In the genomic region with DNA sequence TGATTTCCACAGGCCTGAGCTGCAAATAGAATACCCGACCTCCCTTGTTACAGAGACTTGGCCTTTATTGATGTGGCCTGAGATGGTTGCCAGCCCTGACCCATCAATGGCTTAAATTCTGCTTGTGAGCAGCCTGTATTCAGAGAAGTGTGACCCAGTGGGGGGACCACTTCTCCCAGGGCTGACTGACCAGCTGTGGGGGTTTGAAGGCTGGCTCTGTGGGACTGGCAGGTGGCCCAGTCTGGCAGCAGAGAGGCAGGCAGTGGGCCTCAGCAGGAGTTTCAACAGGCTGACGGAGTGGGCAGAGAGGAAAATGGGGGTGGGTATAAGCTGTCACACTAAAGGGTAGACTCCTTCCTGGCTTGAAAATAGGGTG, we compare ENCODE assay signal across 19 cellular contexts. TPM values are rescaled to one million over a fixed set of nuclear protein-coding genes. Genes with fewer than 3 reads are reported as not detected.
DNase-seq lines count a peak whose midpoint lies in the region; ATAC-seq and TF ChIP-seq lines count a peak whose summit lies in the region.
"Had no signal": no experiment of that assay in that cellular context is flagged by ENCODE, and none has a peak within 500 bp of the region (broad histone marks: within the 10 kb centered on the region; RNA-seq: fewer than 3 reads in every experiment).

No MANE protein-coding gene starts in this region.

- intact Hi-C loops in activated T-helper 2 cell treated with anti-CD3 and anti-CD28 coated beads, Interferon-gamma antibody, Interleukin-2, Interleukin-4, amounts not matched to agents 10 μg/mL and 5 μg/mL and 100 μg/mL, durations not matched to agents 14 hours and 24 hours and 36 hours (cut with micrococcal nuclease), result loop anchor here (10.0 kb wide), 2 partner anchors 360 to 870 kb away; a partner anchor contains a TSS
- intact Hi-C loops in colonic mucosa (cut with DNase I), result no loop called here

- no peaks in the 10 kb centered on the region for H3K27me3 Mint-ChIP-seq in T-helper 1 cell treated with Interleukin-12 subunit alpha and Interleukin-12 subunit beta and Interleukin-4 antibody, amounts not matched to agents 30 μg/mL and 1 μg/mL, for 36 hours (ENCODE audit: low read depth)
- no peaks in the 10 kb centered on the region for H3K27me3 Mint-ChIP-seq in activated T-helper 2 cell treated with anti-CD3 and anti-CD28 coated beads, Interferon-gamma antibody, Interleukin-2, Interleukin-4, amounts not matched to agents 10 μg/mL and 5 μg/mL and 100 μg/mL, durations not matched to agents 14 hours and 24 hours and 36 hours (ENCODE audit: low read depth)
- H3K27me3 Mint-ChIP-seq in stimulated activated memory B cell treated with anti-CD40 and anti-IgM and Interleukin-4, amounts not matched to agents 10 μg/mL and 1 μg/mL and 100 μg/mL, for 72 hours, result no peaks in the 10 kb centered on the region
- H3K27me3 Mint-ChIP-seq: activated naive CD8-positive, alpha-beta T cell treated with anti-CD3 and anti-CD28 coated beads for 36 hours; T-cell had no signal

- no peak overlapping the region for H3K4me3 ChIP-seq in colonic mucosa
- H3K4me3 ChIP-seq: gastrocnemius medialis, ovary, thoracic aorta had no signal

- peaks cover 42% of the 10 kb centered on the region for H3K4me1 Mint-ChIP-seq in T-helper 1 cell treated with Interleukin-12 subunit alpha and Interleukin-12 subunit beta and Interleukin-4 antibody, amounts not matched to agents 30 μg/mL and 1 μg/mL, for 36 hours (ENCODE audit: low read depth)
- H3K4me1 Mint-ChIP-seq in activated T-helper 2 cell treated with anti-CD3 and anti-CD28 coated beads, Interferon-gamma antibody, Interleukin-2, Interleukin-4, amounts not matched to agents 10 μg/mL and 5 μg/mL and 100 μg/mL, durations not matched to agents 14 hours and 24 hours and 36 hours (ENCODE audit: low read depth), result peaks cover 37% of the 10 kb centered on the region
- H3K4me1 Mint-ChIP-seq in stimulated activated memory B cell treated with anti-CD40 and anti-IgM and Interleukin-4, amounts not matched to agents 10 μg/mL and 1 μg/mL and 100 μg/mL, for 72 hours, result peaks cover 21% of the 10 kb centered on the region
- H3K4me1 Mint-ChIP-seq: immature natural killer cell had no signal

- H3K9ac ChIP-seq in colonic mucosa (ENCODE audit: low read depth in 2 of 2, low read length in 2 of 2), result no peak overlapping the region

- H3K9me3 ChIP-seq in colonic mucosa, result no peaks in the 10 kb centered on the region
- H3K9me3 ChIP-seq: gastrocnemius medialis, ovary, thoracic aorta had no signal

- ATAC-seq in stimulated activated memory B cell treated with anti-CD40 and anti-IgM and Interleukin-4, amounts not matched to agents 10 μg/mL and 1 μg/mL and 100 μg/mL, for 72 hours, result no peak
- ATAC-seq in HG03159 (IDR thresholded peaks at IDR 0.05; ENCODE audit: unreplicated experiment), result no peak
- ATAC-seq: T-cell had no signal

- H3K27ac ChIP-seq in colonic mucosa, result no peak overlapping the region
- H3K27ac ChIP-seq: thoracic aorta had no signal

- no peak for DNase-seq in T-helper 1 cell
- no peak for DNase-seq in activated T-helper 2 cell treated with anti-CD3 and anti-CD28 coated beads, Interferon-gamma antibody, Interleukin-2, Interleukin-4, amounts not matched to agents 10 μg/mL and 5 μg/mL and 100 μg/mL, durations not matched to agents 14 hours and 24 hours and 36 hours (ENCODE audit: low spot score)
- peak; percentile 88 for DNase-seq in medulla oblongata (ENCODE audit: extremely low spot score)
- no peak for DNase-seq in colonic mucosa
- no peak for DNase-seq in NCI-H2171 treated with DMSO at 0.1 percent for 48 hours (lab: John Stamatoyannopoulos, UW)
- DNase-seq: ACHN; activated CD8-positive, alpha-beta memory T cell treated with anti-CD3 and anti-CD28 coated beads, Interleukin-2, amount 50 U/mL, for 4 hours; activated naive CD8-positive, alpha-beta T cell treated with anti-CD3 and anti-CD28 coated beads for 36 hours; immature natural killer cell; mesendoderm; NCI-H187; NCI-H510A treated with DMSO at 0.1 percent for 48 hours; T-cell had no signal

- no peaks in the 10 kb centered on the region for H3K4me1 ChIP-seq in colonic mucosa

- peak overlapping the region; percentile 57 for H3K27ac Mint-ChIP-seq in T-helper 1 cell treated with Interleukin-12 subunit alpha and Interleukin-12 subunit beta and Interleukin-4 antibody, amounts not matched to agents 30 μg/mL and 1 μg/mL, for 36 hours
- H3K27ac Mint-ChIP-seq in activated T-helper 2 cell treated with anti-CD3 and anti-CD28 coated beads, Interferon-gamma antibody, Interleukin-2, Interleukin-4, amounts not matched to agents 10 μg/mL and 5 μg/mL and 100 μg/mL, durations not matched to agents 14 hours and 24 hours and 36 hours, result peak overlapping the region; percentile 7
- peak overlapping the region; percentile 14 for H3K27ac Mint-ChIP-seq in stimulated activated memory B cell treated with anti-CD40 and anti-IgM and Interleukin-4, amounts not matched to agents 10 μg/mL and 1 μg/mL and 100 μg/mL, for 72 hours
- H3K27ac Mint-ChIP-seq: activated naive CD8-positive, alpha-beta T cell treated with anti-CD3 and anti-CD28 coated beads for 36 hours had no signal

- TF ChIP-seq CTCF in colonic mucosa (IDR thresholded peaks at IDR 0.05), result no peak

- peaks cover 8% of the 10 kb centered on the region for H3K9me3 Mint-ChIP-seq in T-helper 1 cell treated with Interleukin-12 subunit alpha and Interleukin-12 subunit beta and Interleukin-4 antibody, amounts not matched to agents 30 μg/mL and 1 μg/mL, for 36 hours
- H3K9me3 Mint-ChIP-seq in activated T-helper 2 cell treated with anti-CD3 and anti-CD28 coated beads, Interferon-gamma antibody, Interleukin-2, Interleukin-4, amounts not matched to agents 10 μg/mL and 5 μg/mL and 100 μg/mL, durations not matched to agents 14 hours and 24 hours and 36 hours, result peaks cover 3% of the 10 kb centered on the region
- H3K9me3 Mint-ChIP-seq in stimulated activated memory B cell treated with anti-CD40 and anti-IgM and Interleukin-4, amounts not matched to agents 10 μg/mL and 1 μg/mL and 100 μg/mL, for 72 hours, result no peaks in the 10 kb centered on the region
- H3K9me3 Mint-ChIP-seq: immature natural killer cell, T-cell had no signal

- no peaks in the 10 kb centered on the region for H3K27me3 ChIP-seq in colonic mucosa
- H3K27me3 ChIP-seq: gastrocnemius medialis, ovary had no signal

- no peak overlapping the region for H3K4me3 Mint-ChIP-seq in T-helper 1 cell treated with Interleukin-12 subunit alpha and Interleukin-12 subunit beta and Interleukin-4 antibody, amounts not matched to agents 30 μg/mL and 1 μg/mL, for 36 hours
- H3K4me3 Mint-ChIP-seq in activated T-helper 2 cell treated with anti-CD3 and anti-CD28 coated beads, Interferon-gamma antibody, Interleukin-2, Interleukin-4, amounts not matched to agents 10 μg/mL and 5 μg/mL and 100 μg/mL, durations not matched to agents 14 hours and 24 hours and 36 hours (ENCODE audit: low read depth), result no peak overlapping the region
- H3K4me3 Mint-ChIP-seq in stimulated activated memory B cell treated with anti-CD40 and anti-IgM and Interleukin-4, amounts not matched to agents 10 μg/mL and 1 μg/mL and 100 μg/mL, for 72 hours, result no peak overlapping the region
- H3K4me3 Mint-ChIP-seq: activated naive CD8-positive, alpha-beta T cell treated with anti-CD3 and anti-CD28 coated beads for 36 hours; immature natural killer cell; T-cell had no signal

- no peaks in the 10 kb centered on the region for H3K36me3 ChIP-seq in colonic mucosa
- H3K36me3 ChIP-seq: gastrocnemius medialis, ovary, thoracic aorta had no signal

- peaks cover 4% of the 10 kb centered on the region for H3K36me3 Mint-ChIP-seq in T-helper 1 cell treated with Interleukin-12 subunit alpha and Interleukin-12 subunit beta and Interleukin-4 antibody, amounts not matched to agents 30 μg/mL and 1 μg/mL, for 36 hours (ENCODE audit: low read depth)
- H3K36me3 Mint-ChIP-seq in activated T-helper 2 cell treated with anti-CD3 and anti-CD28 coated beads, Interferon-gamma antibody, Interleukin-2, Interleukin-4, amounts not matched to agents 10 μg/mL and 5 μg/mL and 100 μg/mL, durations not matched to agents 14 hours and 24 hours and 36 hours (ENCODE audit: low read depth), result peaks cover 2% of the 10 kb centered on the region
- no peaks in the 10 kb centered on the region for H3K36me3 Mint-ChIP-seq in stimulated activated memory B cell treated with anti-CD40 and anti-IgM and Interleukin-4, amounts not matched to agents 10 μg/mL and 1 μg/mL and 100 μg/mL, for 72 hours
- H3K36me3 Mint-ChIP-seq: immature natural killer cell, T-cell had no signal

RNA-seq across cellular contexts. Expression of a gene that starts 12.2 kb away (rescaled TPM):
- total RNA-seq in activated T-helper 2 cell treated with anti-CD3 and anti-CD28 coated beads, Interferon-gamma antibody, Interleukin-2, Interleukin-4, amounts not matched to agents 10 μg/mL and 5 μg/mL and 100 μg/mL, durations not matched to agents 14 hours and 24 hours and 36 hours, result 119 and 120 TPM in 2 replicates
- 100 to 1,000 TPM in 1 of 2 donors, 10 to 100 TPM in 1; 99.3 to 154 TPM for total RNA-seq in colonic mucosa

Comparison
In these comparisons a context has a peak if more than half of its experiments do, and no peak if none do; other contexts are left out.
1. H3K27ac Mint-ChIP-seq: peak in every context shown above with its lines; median percentile 57 in T-helper 1 cell treated with Interleukin-12 subunit alpha and Interleukin-12 subunit beta and Interleukin-4 antibody, amounts not matched to agents 30 μg/mL and 1 μg/mL, for 36 hours; 14 in stimulated activated memory B cell treated with anti-CD40 and anti-IgM and Interleukin-4, amounts not matched to agents 10 μg/mL and 1 μg/mL and 100 μg/mL, for 72 hours; 7 in activated T-helper 2 cell treated with anti-CD3 and anti-CD28 coated beads, Interferon-gamma antibody, Interleukin-2, Interleukin-4, amounts not matched to agents 10 μg/mL and 5 μg/mL and 100 μg/mL, durations not matched to agents 14 hours and 24 hours and 36 hours.